ENCODE assay signal across 8 cellular contexts in the genomic region with DNA sequence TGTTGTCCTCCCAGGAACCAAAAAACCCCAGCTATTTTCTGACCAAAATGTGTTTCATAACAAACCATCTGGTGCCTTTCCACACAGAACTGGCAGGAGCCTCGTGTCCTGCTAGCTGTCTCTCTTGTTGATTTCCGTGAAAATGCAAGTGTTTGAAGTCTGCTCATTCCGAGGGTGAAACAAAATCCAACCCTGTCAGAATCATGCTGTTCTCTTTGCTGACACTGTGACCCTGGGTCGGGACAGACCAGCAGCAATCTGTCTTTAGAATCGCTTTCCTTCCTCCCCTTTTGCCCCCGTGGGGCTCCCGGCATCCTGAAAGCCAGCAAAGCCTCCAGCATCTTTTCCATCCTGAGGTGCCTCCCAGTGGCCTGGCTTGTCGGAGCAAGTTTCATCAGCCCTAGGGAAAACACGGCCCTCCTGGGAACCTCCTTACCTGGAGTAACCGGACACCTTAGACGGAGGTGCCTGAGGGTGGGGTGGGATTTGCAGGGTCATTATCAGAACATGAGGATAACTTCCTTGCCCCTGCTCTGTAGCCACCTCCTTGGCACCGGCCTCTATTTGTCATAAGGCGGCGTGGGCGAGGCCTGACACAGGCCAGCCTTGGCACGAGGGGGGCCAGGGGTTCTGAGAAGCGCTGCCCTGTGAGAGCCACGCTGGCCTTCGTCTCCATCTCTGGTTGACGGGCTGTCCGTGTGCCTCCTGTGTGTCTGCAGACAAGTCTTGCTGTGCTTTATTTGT. TPM values are rescaled to one million over a fixed set of nuclear protein-coding genes. Genes with fewer than 3 reads are reported as not detected.
DNase-seq lines count a peak whose midpoint lies in the region; ATAC-seq lines count a peak whose summit lies in the region.

No MANE protein-coding gene starts in this region.

- H3K4me3 ChIP-seq in iPS DF 6.9 (ENCODE audit: low read length) = no peak overlapping the region

- no peaks in the 10 kb centered on the region for H3K9me3 ChIP-seq in iPS DF 6.9 (ENCODE audit: control insufficient read depth, insufficient read depth, low read length)

- no CpG with 5 or more reads among the region's 21 CpGs for WGBS in iPS DF 6.9 (ENCODE audit: insufficient coverage, insufficient read length)

- no peak for ATAC-seq in activated T-cell treated with anti-CD3 and anti-CD28 coated beads, Interleukin-2, amount 50 U/mL, for 72 hours (replicated peaks in 1 of 2)
- no peak for ATAC-seq in GM19467 (IDR thresholded peaks at IDR 0.05; ENCODE audit: unreplicated experiment)

- peak overlapping the region; percentile 7 to 42 for H3K4me3 Mint-ChIP-seq in activated T-cell treated with anti-CD3 and anti-CD28 coated beads, Interleukin-2, amount 50 U/mL, for 72 hours

- H3K4me1 Mint-ChIP-seq in activated T-cell treated with anti-CD3 and anti-CD28 coated beads, Interleukin-2, amount 50 U/mL, for 72 hours (ENCODE audit: low read depth) = peaks cover 64% of the 10 kb centered on the region

- 0 out of 2 replicates have a peak, but pooled peaks cover 3% of the 10 kb centered on the region for H3K36me3 ChIP-seq in iPS DF 6.9 (ENCODE audit: control insufficient read depth, insufficient read depth, low read length)

- H3K36me3 Mint-ChIP-seq in activated T-cell treated with anti-CD3 and anti-CD28 coated beads, Interleukin-2, amount 50 U/mL, for 72 hours (ENCODE audit: insufficient read depth in 2 of 2) = no peaks in the 10 kb centered on the region

- H3K9me3 Mint-ChIP-seq in activated T-cell treated with anti-CD3 and anti-CD28 coated beads, Interleukin-2, amount 50 U/mL, for 72 hours = no peaks in the 10 kb centered on the region

- H3K27me3 Mint-ChIP-seq in activated T-cell treated with anti-CD3 and anti-CD28 coated beads, Interleukin-2, amount 50 U/mL, for 72 hours (ENCODE audit: low read depth) = no peaks in the 10 kb centered on the region

- no peaks in the 10 kb centered on the region for H3K27me3 ChIP-seq in iPS DF 6.9 (ENCODE audit: control insufficient read depth, insufficient read depth, low read length)

- H3K27ac Mint-ChIP-seq in activated T-cell treated with anti-CD3 and anti-CD28 coated beads, Interleukin-2, amount 50 U/mL, for 72 hours = peak overlapping the region; percentile 70

- DNase-seq in activated T-cell treated with anti-CD3 and anti-CD28 coated beads, Interleukin-2, amount 50 U/mL, for 72 hours = no peak
- DNase-seq in activated T-cell treated with anti-CD3 and anti-CD28 coated beads, Interleukin-2, amount 50 U/mL, for 1 hour = no peak
- DNase-seq in iPS DF 6.9 (ENCODE audit: low read depth, low spot score) (peak; percentile 54), NCI-H1417 treated with DMSO at 0.1 percent for 48 hours (lab: John Stamatoyannopoulos, UW) (no peak)
- DNase-seq in activated T-cell treated with anti-CD3 and anti-CD28 coated beads, Interleukin-2, amount 50 U/mL, for 48 hours = no peak

- H3K4me1 ChIP-seq in iPS DF 6.9 (ENCODE audit: control insufficient read depth, insufficient read depth, low read length) = no peaks in the 10 kb centered on the region; the same call in 1 of the 2 replicates

- H3K27ac ChIP-seq in angular gyrus (ENCODE audit: low read depth, low read length) (peak overlapping the region; percentile 97), iPS DF 6.9 (ENCODE audit: low read length) (no peak overlapping the region), temporal lobe (ENCODE audit: low read depth, low read length) (peak overlapping the region; percentile 97)

RNA-seq across cellular contexts. Expression of a gene that starts 24.9 kb away (rescaled TPM):
- total RNA-seq in activated T-cell treated with anti-CD3 and anti-CD28 coated beads, Interleukin-2, amount 50 U/mL, for 72 hours = 10 to 100 TPM; 13.5 to 14.7 TPM
- total RNA-seq in temporal lobe = 0.98 TPM

RNA-seq across cellular contexts. Expression of a gene that starts 48.3 kb away (rescaled TPM):
- 10 to 100 TPM in 1 of 2 donors, 1 to 10 TPM in 1; 9.4 to 13.3 TPM for total RNA-seq in activated T-cell treated with anti-CD3 and anti-CD28 coated beads, Interleukin-2, amount 50 U/mL, for 72 hours
- 6.9 TPM for total RNA-seq in temporal lobe
